Comparison of ENCODE assay signal across 1 cellular context in the genomic region with DNA sequence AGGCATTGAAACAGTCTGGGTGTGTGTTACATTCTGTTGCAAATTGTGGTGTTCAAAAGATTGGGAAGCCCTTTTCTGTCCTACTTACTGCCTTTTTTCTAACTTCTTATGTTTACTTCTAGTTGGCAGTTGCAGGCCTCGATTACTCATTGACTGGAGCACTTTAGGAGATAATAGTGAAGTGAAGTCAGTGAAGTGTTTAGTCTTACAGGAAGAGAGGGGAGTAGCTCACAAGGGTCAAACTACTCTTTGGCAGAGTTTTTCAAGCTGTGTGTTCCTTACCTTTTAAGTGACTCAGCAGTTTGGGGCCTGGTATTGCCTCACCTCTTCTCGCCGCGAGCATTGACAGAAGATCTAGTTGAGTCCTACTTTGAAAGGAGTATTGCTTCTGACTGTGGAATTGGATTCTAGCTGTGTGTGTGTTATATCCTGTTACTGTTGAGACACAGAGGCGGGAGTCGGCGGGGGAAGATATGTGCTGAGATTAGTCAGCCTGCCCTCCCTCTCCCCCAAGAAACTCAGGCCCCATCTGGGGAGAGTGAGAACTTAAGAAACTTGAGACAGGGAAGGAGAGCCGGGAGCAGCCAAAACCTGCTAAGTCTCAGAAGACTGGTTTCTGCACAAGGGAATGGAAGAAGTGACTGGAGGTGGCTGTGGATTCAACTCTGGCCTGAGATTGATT.
TF ChIP-seq lines count a peak whose summit lies in the region.

No MANE protein-coding gene starts in this region.

TF ChIP-seq in K562, 482 proteins besides CTCF, POLR2A, EP300 and RAD21 (continued from another document and continues in another):
- TF ChIP-seq, protein P1, sequence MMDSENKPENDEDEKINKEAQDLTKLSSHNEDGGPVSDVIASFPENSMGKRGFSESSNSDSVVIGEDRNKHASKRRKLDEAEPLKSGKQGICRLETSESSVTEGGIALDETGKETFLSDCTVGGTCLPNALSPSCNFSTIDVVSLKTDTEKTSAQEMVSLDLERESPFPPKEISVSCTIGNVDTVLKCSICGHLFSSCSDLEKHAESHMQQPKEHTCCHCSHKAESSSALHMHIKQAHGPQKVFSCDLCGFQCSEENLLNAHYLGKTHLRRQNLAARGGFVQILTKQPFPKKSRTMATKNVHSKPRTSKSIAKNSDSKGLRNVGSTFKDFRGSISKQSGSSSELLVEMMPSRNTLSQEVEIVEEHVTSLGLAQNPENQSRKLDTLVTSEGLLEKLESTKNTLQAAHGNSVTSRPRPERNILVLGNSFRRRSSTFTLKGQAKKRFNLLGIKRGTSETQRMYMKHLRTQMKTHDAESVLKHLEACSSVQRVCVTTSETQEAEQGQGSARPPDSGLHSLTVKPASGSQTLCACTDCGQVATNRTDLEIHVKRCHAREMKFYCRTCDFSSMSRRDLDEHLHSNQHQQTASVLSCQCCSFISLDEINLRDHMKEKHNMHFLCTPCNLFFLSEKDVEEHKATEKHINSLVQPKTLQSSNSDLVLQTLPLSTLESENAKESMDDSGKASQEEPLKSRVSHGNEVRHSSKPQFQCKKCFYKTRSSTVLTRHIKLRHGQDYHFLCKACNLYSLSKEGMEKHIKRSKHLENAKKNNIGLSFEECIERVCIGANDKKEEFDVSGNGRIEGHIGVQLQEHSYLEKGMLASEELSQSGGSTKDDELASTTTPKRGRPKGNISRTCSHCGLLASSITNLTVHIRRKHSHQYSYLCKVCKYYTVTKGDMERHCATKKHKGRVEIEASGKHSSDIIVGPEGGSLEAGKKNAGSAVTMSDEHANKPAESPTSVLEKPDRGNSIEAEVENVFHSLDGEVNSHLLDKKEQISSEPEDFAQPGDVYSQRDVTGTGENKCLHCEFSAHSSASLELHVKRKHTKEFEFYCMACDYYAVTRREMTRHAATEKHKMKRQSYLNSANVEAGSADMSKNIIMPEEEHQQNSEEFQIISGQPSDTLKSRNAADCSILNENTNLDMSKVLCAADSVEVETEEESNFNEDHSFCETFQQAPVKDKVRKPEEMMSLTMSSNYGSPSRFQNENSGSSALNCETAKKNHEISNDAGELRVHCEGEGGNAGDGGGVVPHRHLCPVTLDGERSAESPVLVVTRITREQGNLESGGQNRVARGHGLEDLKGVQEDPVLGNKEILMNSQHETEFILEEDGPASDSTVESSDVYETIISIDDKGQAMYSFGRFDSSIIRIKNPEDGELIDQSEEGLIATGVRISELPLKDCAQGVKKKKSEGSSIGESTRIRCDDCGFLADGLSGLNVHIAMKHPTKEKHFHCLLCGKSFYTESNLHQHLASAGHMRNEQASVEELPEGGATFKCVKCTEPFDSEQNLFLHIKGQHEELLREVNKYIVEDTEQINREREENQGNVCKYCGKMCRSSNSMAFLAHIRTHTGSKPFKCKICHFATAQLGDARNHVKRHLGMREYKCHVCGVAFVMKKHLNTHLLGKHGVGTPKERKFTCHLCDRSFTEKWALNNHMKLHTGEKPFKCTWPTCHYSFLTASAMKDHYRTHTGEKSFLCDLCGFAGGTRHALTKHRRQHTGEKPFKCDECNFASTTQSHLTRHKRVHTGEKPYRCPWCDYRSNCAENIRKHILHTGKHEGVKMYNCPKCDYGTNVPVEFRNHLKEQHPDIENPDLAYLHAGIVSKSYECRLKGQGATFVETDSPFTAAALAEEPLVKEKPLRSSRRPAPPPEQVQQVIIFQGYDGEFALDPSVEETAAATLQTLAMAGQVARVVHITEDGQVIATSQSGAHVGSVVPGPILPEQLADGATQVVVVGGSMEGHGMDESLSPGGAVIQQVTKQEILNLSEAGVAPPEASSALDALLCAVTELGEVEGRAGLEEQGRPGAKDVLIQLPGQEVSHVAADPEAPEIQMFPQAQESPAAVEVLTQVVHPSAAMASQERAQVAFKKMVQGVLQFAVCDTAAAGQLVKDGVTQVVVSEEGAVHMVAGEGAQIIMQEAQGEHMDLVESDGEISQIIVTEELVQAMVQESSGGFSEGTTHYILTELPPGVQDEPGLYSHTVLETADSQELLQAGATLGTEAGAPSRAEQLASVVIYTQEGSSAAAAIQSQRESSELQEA (IDR thresholded peaks at IDR 0.05; ENCODE audit: low read depth): peak; percentile 82
- peak; percentile 98 for TF ChIP-seq MAFG (tag; conservative IDR thresholded peaks at IDR 0.05)
- no peak for TF ChIP-seq FIP1L1 (IDR thresholded peaks at IDR 0.05; ENCODE audit: low read depth, low read length, poor library complexity, severe bottlenecking)
- no peak for TF ChIP-seq RHOXF2B (CRISPR knock-in tag; conservative IDR thresholded peaks at IDR 0.05)
- TF ChIP-seq, protein P2, sequence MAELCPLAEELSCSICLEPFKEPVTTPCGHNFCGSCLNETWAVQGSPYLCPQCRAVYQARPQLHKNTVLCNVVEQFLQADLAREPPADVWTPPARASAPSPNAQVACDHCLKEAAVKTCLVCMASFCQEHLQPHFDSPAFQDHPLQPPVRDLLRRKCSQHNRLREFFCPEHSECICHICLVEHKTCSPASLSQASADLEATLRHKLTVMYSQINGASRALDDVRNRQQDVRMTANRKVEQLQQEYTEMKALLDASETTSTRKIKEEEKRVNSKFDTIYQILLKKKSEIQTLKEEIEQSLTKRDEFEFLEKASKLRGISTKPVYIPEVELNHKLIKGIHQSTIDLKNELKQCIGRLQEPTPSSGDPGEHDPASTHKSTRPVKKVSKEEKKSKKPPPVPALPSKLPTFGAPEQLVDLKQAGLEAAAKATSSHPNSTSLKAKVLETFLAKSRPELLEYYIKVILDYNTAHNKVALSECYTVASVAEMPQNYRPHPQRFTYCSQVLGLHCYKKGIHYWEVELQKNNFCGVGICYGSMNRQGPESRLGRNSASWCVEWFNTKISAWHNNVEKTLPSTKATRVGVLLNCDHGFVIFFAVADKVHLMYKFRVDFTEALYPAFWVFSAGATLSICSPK (IDR thresholded peaks at IDR 0.05; ENCODE audit: borderline replicate concordance): no peak
- TF ChIP-seq ZKSCAN8 (CRISPR knock-in tag; IDR thresholded peaks at IDR 0.05): no peak
- TF ChIP-seq, protein P3, sequence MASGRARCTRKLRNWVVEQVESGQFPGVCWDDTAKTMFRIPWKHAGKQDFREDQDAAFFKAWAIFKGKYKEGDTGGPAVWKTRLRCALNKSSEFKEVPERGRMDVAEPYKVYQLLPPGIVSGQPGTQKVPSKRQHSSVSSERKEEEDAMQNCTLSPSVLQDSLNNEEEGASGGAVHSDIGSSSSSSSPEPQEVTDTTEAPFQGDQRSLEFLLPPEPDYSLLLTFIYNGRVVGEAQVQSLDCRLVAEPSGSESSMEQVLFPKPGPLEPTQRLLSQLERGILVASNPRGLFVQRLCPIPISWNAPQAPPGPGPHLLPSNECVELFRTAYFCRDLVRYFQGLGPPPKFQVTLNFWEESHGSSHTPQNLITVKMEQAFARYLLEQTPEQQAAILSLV (tag; IDR thresholded peaks at IDR 0.05): peak; percentile 9; the same call in 1 of the 2 replicates
- TF ChIP-seq IRF2 (CRISPR knock-in tag; IDR thresholded peaks at IDR 0.05): no peak
- no peak for TF ChIP-seq KLF10 (CRISPR knock-in tag; IDR thresholded peaks at IDR 0.05)
- no peak for TF ChIP-seq PPARD (CRISPR knock-in tag; IDR thresholded peaks at IDR 0.05)
- no peak for TF ChIP-seq DIDO1 (tag; IDR thresholded peaks at IDR 0.05; ENCODE audit: low read depth)
- no peak for TF ChIP-seq ZNF12 (CRISPR knock-in tag; IDR thresholded peaks at IDR 0.05)
- TF ChIP-seq HNRNPUL1 (IDR thresholded peaks at IDR 0.05; ENCODE audit: low read length): no peak
- peak; percentile 75 for TF ChIP-seq ZNF395 (CRISPR knock-in tag; IDR thresholded peaks at IDR 0.05)
- TF ChIP-seq ELK3 (CRISPR knock-in tag; IDR thresholded peaks at IDR 0.05): no peak
- 0 out of 2 replicates have a peak, but pooled peaks have one; percentile 47 for TF ChIP-seq TCF15 (CRISPR knock-in tag; IDR thresholded peaks at IDR 0.05)
- TF ChIP-seq SP1 (CRISPR knock-in tag; IDR thresholded peaks at IDR 0.05): no peak
- no peak for TF ChIP-seq ZFPM2 (CRISPR knock-in tag; IDR thresholded peaks at IDR 0.05)
- TF ChIP-seq SAFB (IDR thresholded peaks at IDR 0.05; ENCODE audit: borderline replicate concordance, low read depth, low read length): no peak
- 0 out of 2 replicates have a peak, but pooled peaks have one; percentile 30 for TF ChIP-seq KDM2B (CRISPR knock-in tag; IDR thresholded peaks at IDR 0.05)
- no peak for TF ChIP-seq BRF1 (IDR thresholded peaks at IDR 0.05; ENCODE audit: borderline replicate concordance, extremely low read depth, insufficient read length)
- TF ChIP-seq DDX20 (tag; IDR thresholded peaks at IDR 0.05; ENCODE audit: low read depth): no peak
- no peak for TF ChIP-seq BRD4 (IDR thresholded peaks at IDR 0.05)
- no peak for TF ChIP-seq CHD4 (IDR thresholded peaks at IDR 0.05; ENCODE audit: insufficient read depth, insufficient replicate concordance, low read depth, low read length, poor library complexity, severe bottlenecking)
- TF ChIP-seq ZNF175 (CRISPR knock-in tag; IDR thresholded peaks at IDR 0.05; ENCODE audit: low read depth): no peak
- no peak for TF ChIP-seq SIN3A (IDR thresholded peaks at IDR 0.05; ENCODE audit: borderline replicate concordance in 2 of 2, control insufficient read depth in 1 of 2, low read depth in 2 of 2, low read length in 2 of 2)
- peak; percentile 88 for TF ChIP-seq LEF1 (IDR thresholded peaks at IDR 0.05)
- peak; percentile 71 for TF ChIP-seq CBFA2T3 (IDR thresholded peaks at IDR 0.05)
- 0 out of 2 replicates have a peak, but pooled peaks have one; percentile 20 for TF ChIP-seq XRCC5 (IDR thresholded peaks at IDR 0.05; ENCODE audit: low read depth, low read length)
- peak; percentile 99 for TF ChIP-seq ZNF316 (IDR thresholded peaks at IDR 0.05)
- TF ChIP-seq BHLHE40 (IDR thresholded peaks at IDR 0.05; ENCODE audit: low read length): 0 out of 2 replicates have a peak, but pooled peaks have one; percentile 45
- TF ChIP-seq EHMT2 (IDR thresholded peaks at IDR 0.05): 0 out of 2 replicates have a peak, but pooled peaks have one; percentile 10
- no peak for TF ChIP-seq PRMT5 (CRISPR knock-in tag; IDR thresholded peaks at IDR 0.05)
- TF ChIP-seq TAL1 (IDR thresholded peaks at IDR 0.05): no peak
- TF ChIP-seq ZNF232 (CRISPR knock-in tag; IDR thresholded peaks at IDR 0.05): no peak
- peak; percentile 92 for TF ChIP-seq SMARCA4 (IDR thresholded peaks at IDR 0.05)
- TF ChIP-seq, protein P4, sequence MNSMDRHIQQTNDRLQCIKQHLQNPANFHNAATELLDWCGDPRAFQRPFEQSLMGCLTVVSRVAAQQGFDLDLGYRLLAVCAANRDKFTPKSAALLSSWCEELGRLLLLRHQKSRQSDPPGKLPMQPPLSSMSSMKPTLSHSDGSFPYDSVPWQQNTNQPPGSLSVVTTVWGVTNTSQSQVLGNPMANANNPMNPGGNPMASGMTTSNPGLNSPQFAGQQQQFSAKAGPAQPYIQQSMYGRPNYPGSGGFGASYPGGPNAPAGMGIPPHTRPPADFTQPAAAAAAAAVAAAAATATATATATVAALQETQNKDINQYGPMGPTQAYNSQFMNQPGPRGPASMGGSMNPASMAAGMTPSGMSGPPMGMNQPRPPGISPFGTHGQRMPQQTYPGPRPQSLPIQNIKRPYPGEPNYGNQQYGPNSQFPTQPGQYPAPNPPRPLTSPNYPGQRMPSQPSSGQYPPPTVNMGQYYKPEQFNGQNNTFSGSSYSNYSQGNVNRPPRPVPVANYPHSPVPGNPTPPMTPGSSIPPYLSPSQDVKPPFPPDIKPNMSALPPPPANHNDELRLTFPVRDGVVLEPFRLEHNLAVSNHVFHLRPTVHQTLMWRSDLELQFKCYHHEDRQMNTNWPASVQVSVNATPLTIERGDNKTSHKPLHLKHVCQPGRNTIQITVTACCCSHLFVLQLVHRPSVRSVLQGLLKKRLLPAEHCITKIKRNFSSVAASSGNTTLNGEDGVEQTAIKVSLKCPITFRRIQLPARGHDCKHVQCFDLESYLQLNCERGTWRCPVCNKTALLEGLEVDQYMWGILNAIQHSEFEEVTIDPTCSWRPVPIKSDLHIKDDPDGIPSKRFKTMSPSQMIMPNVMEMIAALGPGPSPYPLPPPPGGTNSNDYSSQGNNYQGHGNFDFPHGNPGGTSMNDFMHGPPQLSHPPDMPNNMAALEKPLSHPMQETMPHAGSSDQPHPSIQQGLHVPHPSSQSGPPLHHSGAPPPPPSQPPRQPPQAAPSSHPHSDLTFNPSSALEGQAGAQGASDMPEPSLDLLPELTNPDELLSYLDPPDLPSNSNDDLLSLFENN (IDR thresholded peaks at IDR 0.05; ENCODE audit: low read depth in 2 of 2, low read length in 2 of 2): 0 out of 4 replicates have a peak, but pooled peaks of 1 of the 2 experiments have one; percentile 54
- TF ChIP-seq, protein P5, sequence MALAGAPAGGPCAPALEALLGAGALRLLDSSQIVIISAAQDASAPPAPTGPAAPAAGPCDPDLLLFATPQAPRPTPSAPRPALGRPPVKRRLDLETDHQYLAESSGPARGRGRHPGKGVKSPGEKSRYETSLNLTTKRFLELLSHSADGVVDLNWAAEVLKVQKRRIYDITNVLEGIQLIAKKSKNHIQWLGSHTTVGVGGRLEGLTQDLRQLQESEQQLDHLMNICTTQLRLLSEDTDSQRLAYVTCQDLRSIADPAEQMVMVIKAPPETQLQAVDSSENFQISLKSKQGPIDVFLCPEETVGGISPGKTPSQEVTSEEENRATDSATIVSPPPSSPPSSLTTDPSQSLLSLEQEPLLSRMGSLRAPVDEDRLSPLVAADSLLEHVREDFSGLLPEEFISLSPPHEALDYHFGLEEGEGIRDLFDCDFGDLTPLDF (CRISPR knock-in tag; IDR thresholded peaks at IDR 0.05): peak; percentile 24; the same call in 1 of the 2 replicates
- peak; percentile 70 for TF ChIP-seq SOX6 (IDR thresholded peaks at IDR 0.05)
- TF ChIP-seq PML (IDR thresholded peaks at IDR 0.05; ENCODE audit: low read length): no peak; the same call in 1 of the 2 replicates
- no peak for TF ChIP-seq ESRRA (IDR thresholded peaks at IDR 0.05; ENCODE audit: borderline replicate concordance, low read depth)
